In the genomic region with DNA sequence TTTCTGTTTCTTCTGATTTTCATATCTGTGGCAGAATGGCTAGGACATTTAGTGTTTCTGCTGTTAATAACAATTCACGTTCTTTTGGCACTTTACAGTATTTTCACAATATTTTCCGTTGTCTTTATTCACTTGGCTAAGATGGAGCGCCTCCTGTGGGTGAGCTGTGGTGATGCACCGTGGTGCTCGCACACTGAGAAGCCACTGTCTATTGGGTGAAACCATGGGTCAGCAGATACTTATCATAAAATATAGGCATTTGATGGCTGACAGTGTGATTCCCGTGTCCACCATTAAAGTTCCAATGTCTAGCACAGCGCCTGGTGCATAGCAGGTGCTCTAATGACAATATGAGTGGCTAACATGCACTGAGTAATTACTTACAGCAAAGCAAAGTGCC, we compare ENCODE assay signal across 15 cellular contexts.
DNase-seq lines count a peak whose midpoint lies in the region; ATAC-seq and TF ChIP-seq lines count a peak whose summit lies in the region.
"Had no signal": no experiment of that assay in that cellular context is flagged by ENCODE, and none has a peak within 500 bp of the region (broad histone marks: within the 10 kb centered on the region; RNA-seq: fewer than 3 reads in every experiment).

No MANE protein-coding gene starts in this region.

- no peak overlapping the region for H3K27ac ChIP-seq in PC-3 (ENCODE audit: low read length)
- H3K27ac ChIP-seq in CD4-positive, alpha-beta T cell (ENCODE audit: low read depth, low read length), result no peak overlapping the region

- no peak overlapping the region for H2AFZ ChIP-seq in PC-3 (ENCODE audit: low read length)

- no peaks in the 10 kb centered on the region for H3K27me3 ChIP-seq in PC-3 (ENCODE audit: low read length)
- no peaks in the 10 kb centered on the region for H3K27me3 ChIP-seq in CD4-positive, alpha-beta T cell (ENCODE audit: control insufficient read depth, insufficient read depth, low read length)

- H3K79me2 ChIP-seq in PC-3 (ENCODE audit: low read length), result no peaks in the 10 kb centered on the region

- no peaks in the 10 kb centered on the region for H3K9me2 ChIP-seq in PC-3 (replicated peaks; ENCODE audit: low read length)

- H3K27ac Mint-ChIP-seq in CD4-positive, alpha-beta T cell, result no peak overlapping the region

- ATAC-seq in PC-3, result no peak
- no peak for ATAC-seq in CD4-positive, alpha-beta T cell (ENCODE audit: poor library complexity)
- no peak for ATAC-seq in HG03108 (IDR thresholded peaks at IDR 0.05; ENCODE audit: unreplicated experiment)
- ATAC-seq: Panc1 had no signal

- H3K4me1 Mint-ChIP-seq in CD4-positive, alpha-beta T cell (ENCODE audit: low read depth), result no peaks in the 10 kb centered on the region

- no peaks in the 10 kb centered on the region for H3K36me3 ChIP-seq in PC-3 (ENCODE audit: low read depth, low read length)

- DNase-seq in AG10803 (ENCODE audit: low read depth), result no peak
- no peak for DNase-seq in PC-3
- DNase-seq in germinal center (ENCODE audit: low spot score), result peak; percentile 17
- DNase-seq in NCI-H2227 treated with DMSO at 0.1 percent for 48 hours (lab: John Stamatoyannopoulos, UW), result no peak
- DNase-seq in HEK293T (ENCODE audit: extremely low spot score), result no peak
- no peak for DNase-seq in CD4-positive, alpha-beta T cell
- DNase-seq: activated CD8-positive, alpha-beta memory T cell treated with anti-CD3 and anti-CD28 coated beads, Interleukin-2, amount 50 U/mL, for 4 hours; CD4-positive, CD25-positive, alpha-beta regulatory T cell; head of caudate nucleus; KG1; NCI-H2171; nucleus accumbens had no signal

- CTCF ChIA-PET in PC-3 (lab: Charles Lee), result no interaction called here
- CTCF ChIA-PET in HEK293T (lab: Yijun Ruan, JAX), result no interaction called here
- CTCF ChIA-PET in CD4-positive, alpha-beta T cell (lab: Charles Lee), result no interaction called here

- no peaks in the 10 kb centered on the region for H3K27me3 Mint-ChIP-seq in CD4-positive, alpha-beta T cell
- H3K27me3 Mint-ChIP-seq: CD4-positive, CD25-positive, alpha-beta regulatory T cell had no signal

- no peaks in the 10 kb centered on the region for H3K4me1 ChIP-seq in PC-3 (ENCODE audit: insufficient read depth, low read length)

- no peaks in the 10 kb centered on the region for H3K9me3 Mint-ChIP-seq in CD4-positive, alpha-beta T cell

- no peak overlapping the region for H3K9ac ChIP-seq in PC-3 (ENCODE audit: low read length)

- H3K36me3 Mint-ChIP-seq in CD4-positive, alpha-beta T cell (ENCODE audit: low read depth), result no peaks in the 10 kb centered on the region
- H3K36me3 Mint-ChIP-seq: CD4-positive, CD25-positive, alpha-beta regulatory T cell had no signal

- H3K4me3 ChIP-seq in AG10803 (ENCODE audit: low read length) (no peak overlapping the region), PC-3 (ENCODE audit: low read length) (no peak overlapping the region)

- intact Hi-C loops in PC-3 (cut with micrococcal nuclease), result no loop called here
- intact Hi-C loops in CD4-positive, alpha-beta T cell (cut with DNase I, micrococcal nuclease), result no loop called here

- TF ChIP-seq CTCF in AG10803 (conservative IDR thresholded peaks at IDR 0.05; ENCODE audit: low read length) (peak; percentile 22; the same call in 1 of the 2 replicates), GM12873 (IDR thresholded peaks at IDR 0.05; ENCODE audit: insufficient read depth, low read depth, low read length, missing control alignments) (peak; percentile 69), PC-3 (conservative IDR thresholded peaks at IDR 0.05; ENCODE audit: low read depth, low read length) (peak; percentile 56)
- TF ChIP-seq CTCF in CD4-positive, alpha-beta T cell (IDR thresholded peaks at IDR 0.05), result no peak

- POLR2A ChIA-PET in PC-3 (lab: Charles Lee; ENCODE audit: unreplicated experiment) (no interaction called here), HEK293T (lab: Yijun Ruan, JAX) (no interaction called here)
- POLR2A ChIA-PET in CD4-positive, alpha-beta T cell (lab: Charles Lee), result no interaction called here

- no peaks in the 10 kb centered on the region for H3K9me3 ChIP-seq in PC-3 (ENCODE audit: low read length)
- H3K9me3 ChIP-seq in CD4-positive, alpha-beta T cell (ENCODE audit: control insufficient read depth, low read length), result no peaks in the 10 kb centered on the region

- no peaks in the 10 kb centered on the region for H3F3A ChIP-seq in PC-3 (ENCODE audit: low read length, unreplicated experiment)

- no peak overlapping the region for H3K4me3 Mint-ChIP-seq in CD4-positive, alpha-beta T cell
- H3K4me3 Mint-ChIP-seq: CD4-positive, CD25-positive, alpha-beta regulatory T cell had no signal

- no peak overlapping the region for H3K4me2 ChIP-seq in PC-3 (ENCODE audit: low read length)

- BruUV-seq in PC-3 (replicated peaks; lab: Mats Ljungman, UMichigan), result no TSS peak

- H4K20me1 ChIP-seq in PC-3 (ENCODE audit: low read length), result no peaks in the 10 kb centered on the region

TF ChIP-seq in HEK293T, 16 proteins besides CTCF, POLR2A, EP300 and RAD21:
- TF ChIP-seq FOXA1 (IDR thresholded peaks at IDR 0.05), result no peak
- TF ChIP-seq L3MBTL2 (conservative IDR thresholded peaks at IDR 0.05), result no peak
- no peak for TF ChIP-seq TARDBP (IDR thresholded peaks at IDR 0.05)
- TF ChIP-seq SUZ12 (IDR thresholded peaks at IDR 0.05), result no peak
- no peak for TF ChIP-seq ZNF384 (IDR thresholded peaks at IDR 0.05)
- no peak for TF ChIP-seq FOXK2 (IDR thresholded peaks at IDR 0.05)
- no peak for TF ChIP-seq ELF4 (IDR thresholded peaks at IDR 0.05)
